Comparison of ENCODE assay signal across 8 cellular contexts in the genomic region with DNA sequence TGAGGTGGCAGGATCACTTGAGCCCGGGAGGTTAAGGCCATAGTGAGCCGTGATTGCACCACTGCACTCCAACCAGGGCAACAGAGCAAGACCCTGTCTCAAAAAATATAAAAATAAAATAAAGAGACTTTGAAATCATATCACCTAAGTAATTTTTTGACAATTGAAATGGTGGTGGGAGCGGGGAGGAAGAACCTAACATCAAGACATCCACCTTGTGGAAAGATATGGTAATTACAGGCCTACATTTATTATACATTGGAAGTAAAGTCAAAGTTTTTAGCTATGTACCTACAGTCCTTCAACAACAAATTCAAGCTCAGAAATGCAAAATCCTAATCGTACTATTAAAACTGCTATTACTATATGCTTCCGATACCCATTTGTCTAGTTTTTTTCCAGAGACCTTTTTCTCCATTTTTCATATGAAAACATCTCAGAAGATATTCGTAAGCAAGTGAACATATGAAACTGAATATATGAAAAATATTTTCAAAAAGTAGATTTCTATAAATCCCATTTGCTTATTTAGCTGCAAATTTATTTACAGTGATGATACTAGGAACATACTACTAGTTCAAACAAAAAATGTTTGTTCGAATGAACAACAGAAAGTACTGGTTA.
A peak's percentile ranks its signal among the peaks of the same experiment; 100 is the strongest.
DNase-seq lines count a peak whose midpoint lies in the region; ATAC-seq and TF ChIP-seq lines count a peak whose summit lies in the region.

No MANE protein-coding gene starts in this region.

- DNase-seq in AG04449 (ENCODE audit: low read depth, low spot score) (no peak), NCI-H345 treated with DMSO at 0.1 percent for 48 hours (lab: John Stamatoyannopoulos, UW; ENCODE audit: unreplicated experiment) (peak; percentile 51), cerebellum (ENCODE audit: low spot score) (peak; percentile 29), myocyte (ENCODE audit: low read depth) (peak; percentile 57), NK-92 (lab: John Stamatoyannopoulos, UW; ENCODE audit: unreplicated experiment) (no peak)
- DNase-seq in activated naive CD4-positive, alpha-beta T cell (lab: John Stamatoyannopoulos, UW): no peak
- DNase-seq in activated CD4-positive, alpha-beta T cell treated with anti-CD3 and anti-CD28 coated beads, Interleukin-2, amount 50 U/mL, for 4 hours: no peak

- peak; percentile 67 for ATAC-seq in GM18868 (IDR thresholded peaks at IDR 0.05; ENCODE audit: unreplicated experiment)

- TF ChIP-seq CTCF in AG04449 (IDR thresholded peaks at IDR 0.05; ENCODE audit: insufficient read depth, low read length, missing control alignments): peak; percentile 13

- H3K4me3 ChIP-seq in AG04449 (ENCODE audit: low read depth, low read length): no peak overlapping the region

- CTCF ChIA-PET in AG04449 (lab: Yijun Ruan, JAX): interaction anchor here (0.6 to 4.1 kb wide), 12 partner anchors 8 to 279 kb away, joined by 3 to 49 read pairs (median 4); no protein-coding TSS in a partner anchor

- POLR2A ChIA-PET in AG04449 (lab: Yijun Ruan, JAX): no interaction called here

Comparison
In these comparisons a context has a peak if more than half of its experiments do, and no peak if none do; other contexts are left out.
1. DNase-seq: peak in NCI-H345 treated with DMSO at 0.1 percent for 48 hours (single experiment), cerebellum (single experiment) and myocyte (single experiment); none in AG04449 (single experiment), NK-92 (single experiment), activated naive CD4-positive, alpha-beta T cell (0 of 4) and activated CD4-positive, alpha-beta T cell treated with anti-CD3 and anti-CD28 coated beads, Interleukin-2, amount 50 U/mL, for 4 hours (0 of 2).